In the genomic region with DNA sequence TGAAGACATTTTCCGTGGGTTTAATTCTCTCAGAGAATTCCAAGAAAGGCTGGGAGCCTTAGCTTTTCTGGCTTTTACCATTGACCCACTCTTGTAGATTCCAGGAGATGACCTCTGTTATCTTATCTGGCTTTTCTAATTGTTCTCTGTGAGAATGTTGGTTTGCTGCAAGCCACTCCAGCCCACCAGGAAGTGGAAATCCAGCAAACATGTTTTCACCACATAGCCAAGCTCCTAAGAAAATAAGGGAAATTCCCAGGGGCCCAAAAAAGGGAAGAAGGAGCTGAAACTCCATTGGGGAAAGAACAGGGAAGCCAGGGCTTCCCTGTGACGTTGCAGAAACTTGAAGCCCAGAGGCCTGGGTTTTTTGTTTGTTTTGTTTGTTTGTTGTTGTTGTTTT, we compare ENCODE assay signal across 1 cellular context.
TF ChIP-seq lines count a peak whose summit lies in the region.

No MANE protein-coding gene starts in this region.

TF ChIP-seq in GM23338, 12 proteins besides CTCF, POLR2A, EP300 and RAD21 (continued from another document):
- TF ChIP-seq, protein P1, sequence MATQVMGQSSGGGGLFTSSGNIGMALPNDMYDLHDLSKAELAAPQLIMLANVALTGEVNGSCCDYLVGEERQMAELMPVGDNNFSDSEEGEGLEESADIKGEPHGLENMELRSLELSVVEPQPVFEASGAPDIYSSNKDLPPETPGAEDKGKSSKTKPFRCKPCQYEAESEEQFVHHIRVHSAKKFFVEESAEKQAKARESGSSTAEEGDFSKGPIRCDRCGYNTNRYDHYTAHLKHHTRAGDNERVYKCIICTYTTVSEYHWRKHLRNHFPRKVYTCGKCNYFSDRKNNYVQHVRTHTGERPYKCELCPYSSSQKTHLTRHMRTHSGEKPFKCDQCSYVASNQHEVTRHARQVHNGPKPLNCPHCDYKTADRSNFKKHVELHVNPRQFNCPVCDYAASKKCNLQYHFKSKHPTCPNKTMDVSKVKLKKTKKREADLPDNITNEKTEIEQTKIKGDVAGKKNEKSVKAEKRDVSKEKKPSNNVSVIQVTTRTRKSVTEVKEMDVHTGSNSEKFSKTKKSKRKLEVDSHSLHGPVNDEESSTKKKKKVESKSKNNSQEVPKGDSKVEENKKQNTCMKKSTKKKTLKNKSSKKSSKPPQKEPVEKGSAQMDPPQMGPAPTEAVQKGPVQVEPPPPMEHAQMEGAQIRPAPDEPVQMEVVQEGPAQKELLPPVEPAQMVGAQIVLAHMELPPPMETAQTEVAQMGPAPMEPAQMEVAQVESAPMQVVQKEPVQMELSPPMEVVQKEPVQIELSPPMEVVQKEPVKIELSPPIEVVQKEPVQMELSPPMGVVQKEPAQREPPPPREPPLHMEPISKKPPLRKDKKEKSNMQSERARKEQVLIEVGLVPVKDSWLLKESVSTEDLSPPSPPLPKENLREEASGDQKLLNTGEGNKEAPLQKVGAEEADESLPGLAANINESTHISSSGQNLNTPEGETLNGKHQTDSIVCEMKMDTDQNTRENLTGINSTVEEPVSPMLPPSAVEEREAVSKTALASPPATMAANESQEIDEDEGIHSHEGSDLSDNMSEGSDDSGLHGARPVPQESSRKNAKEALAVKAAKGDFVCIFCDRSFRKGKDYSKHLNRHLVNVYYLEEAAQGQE (IDR thresholded peaks at IDR 0.05; ENCODE audit: unreplicated experiment), result no peak
- TF ChIP-seq POLR2AphosphoS5 (IDR thresholded peaks at IDR 0.05; ENCODE audit: low read depth) (no peak), CREB1 (CRISPR knock-in tag; IDR thresholded peaks at IDR 0.05; ENCODE audit: low read depth) (no peak), NANOG (IDR thresholded peaks at IDR 0.05; ENCODE audit: borderline replicate concordance) (no peak), ZNF331 (CRISPR knock-in tag; IDR thresholded peaks at IDR 0.05; ENCODE audit: low read depth) (no peak), EZH2 (IDR thresholded peaks at IDR 0.05; ENCODE audit: low read depth, unreplicated experiment) (no peak), ZNF114 (CRISPR knock-in tag; IDR thresholded peaks at IDR 0.05) (no peak), EZH2phosphoT487 (IDR thresholded peaks at IDR 0.05; ENCODE audit: unreplicated experiment) (no peak)
- TF ChIP-seq, protein P2, sequence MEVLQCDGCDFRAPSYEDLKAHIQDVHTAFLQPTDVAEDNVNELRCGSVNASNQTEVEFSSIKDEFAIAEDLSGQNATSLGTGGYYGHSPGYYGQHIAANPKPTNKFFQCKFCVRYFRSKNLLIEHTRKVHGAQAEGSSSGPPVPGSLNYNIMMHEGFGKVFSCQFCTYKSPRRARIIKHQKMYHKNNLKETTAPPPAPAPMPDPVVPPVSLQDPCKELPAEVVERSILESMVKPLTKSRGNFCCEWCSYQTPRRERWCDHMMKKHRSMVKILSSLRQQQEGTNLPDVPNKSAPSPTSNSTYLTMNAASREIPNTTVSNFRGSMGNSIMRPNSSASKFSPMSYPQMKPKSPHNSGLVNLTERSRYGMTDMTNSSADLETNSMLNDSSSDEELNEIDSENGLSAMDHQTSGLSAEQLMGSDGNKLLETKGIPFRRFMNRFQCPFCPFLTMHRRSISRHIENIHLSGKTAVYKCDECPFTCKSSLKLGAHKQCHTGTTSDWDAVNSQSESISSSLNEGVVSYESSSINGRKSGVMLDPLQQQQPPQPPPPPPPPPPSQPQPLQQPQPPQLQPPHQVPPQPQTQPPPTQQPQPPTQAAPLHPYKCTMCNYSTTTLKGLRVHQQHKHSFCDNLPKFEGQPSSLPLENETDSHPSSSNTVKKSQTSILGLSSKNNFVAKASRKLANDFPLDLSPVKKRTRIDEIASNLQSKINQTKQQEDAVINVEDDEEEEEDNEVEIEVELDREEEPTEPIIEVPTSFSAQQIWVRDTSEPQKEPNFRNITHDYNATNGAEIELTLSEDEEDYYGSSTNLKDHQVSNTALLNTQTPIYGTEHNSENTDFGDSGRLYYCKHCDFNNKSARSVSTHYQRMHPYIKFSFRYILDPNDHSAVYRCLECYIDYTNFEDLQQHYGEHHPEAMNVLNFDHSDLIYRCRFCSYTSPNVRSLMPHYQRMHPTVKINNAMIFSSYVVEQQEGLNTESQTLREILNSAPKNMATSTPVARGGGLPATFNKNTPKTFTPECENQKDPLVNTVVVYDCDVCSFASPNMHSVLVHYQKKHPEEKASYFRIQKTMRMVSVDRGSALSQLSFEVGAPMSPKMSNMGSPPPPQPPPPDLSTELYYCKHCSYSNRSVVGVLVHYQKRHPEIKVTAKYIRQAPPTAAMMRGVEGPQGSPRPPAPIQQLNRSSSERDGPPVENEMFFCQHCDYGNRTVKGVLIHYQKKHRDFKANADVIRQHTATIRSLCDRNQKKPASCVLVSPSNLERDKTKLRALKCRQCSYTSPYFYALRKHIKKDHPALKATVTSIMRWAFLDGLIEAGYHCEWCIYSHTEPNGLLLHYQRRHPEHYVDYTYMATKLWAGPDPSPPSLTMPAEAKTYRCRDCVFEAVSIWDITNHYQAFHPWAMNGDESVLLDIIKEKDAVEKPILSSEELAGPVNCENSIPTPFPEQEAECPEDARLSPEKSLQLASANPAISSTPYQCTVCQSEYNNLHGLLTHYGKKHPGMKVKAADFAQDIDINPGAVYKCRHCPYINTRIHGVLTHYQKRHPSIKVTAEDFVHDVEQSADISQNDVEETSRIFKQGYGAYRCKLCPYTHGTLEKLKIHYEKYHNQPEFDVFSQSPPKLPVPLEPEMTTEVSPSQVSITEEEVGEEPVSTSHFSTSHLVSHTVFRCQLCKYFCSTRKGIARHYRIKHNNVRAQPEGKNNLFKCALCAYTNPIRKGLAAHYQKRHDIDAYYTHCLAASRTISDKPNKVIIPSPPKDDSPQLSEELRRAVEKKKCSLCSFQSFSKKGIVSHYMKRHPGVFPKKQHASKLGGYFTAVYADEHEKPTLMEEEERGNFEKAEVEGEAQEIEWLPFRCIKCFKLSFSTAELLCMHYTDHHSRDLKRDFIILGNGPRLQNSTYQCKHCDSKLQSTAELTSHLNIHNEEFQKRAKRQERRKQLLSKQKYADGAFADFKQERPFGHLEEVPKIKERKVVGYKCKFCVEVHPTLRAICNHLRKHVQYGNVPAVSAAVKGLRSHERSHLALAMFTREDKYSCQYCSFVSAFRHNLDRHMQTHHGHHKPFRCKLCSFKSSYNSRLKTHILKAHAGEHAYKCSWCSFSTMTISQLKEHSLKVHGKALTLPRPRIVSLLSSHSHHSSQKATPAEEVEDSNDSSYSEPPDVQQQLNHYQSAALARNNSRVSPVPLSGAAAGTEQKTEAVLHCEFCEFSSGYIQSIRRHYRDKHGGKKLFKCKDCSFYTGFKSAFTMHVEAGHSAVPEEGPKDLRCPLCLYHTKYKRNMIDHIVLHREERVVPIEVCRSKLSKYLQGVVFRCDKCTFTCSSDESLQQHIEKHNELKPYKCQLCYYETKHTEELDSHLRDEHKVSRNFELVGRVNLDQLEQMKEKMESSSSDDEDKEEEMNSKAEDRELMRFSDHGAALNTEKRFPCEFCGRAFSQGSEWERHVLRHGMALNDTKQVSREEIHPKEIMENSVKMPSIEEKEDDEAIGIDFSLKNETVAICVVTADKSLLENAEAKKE (CRISPR knock-in tag; IDR thresholded peaks at IDR 0.05), result no peak
- TF ChIP-seq, protein P3, sequence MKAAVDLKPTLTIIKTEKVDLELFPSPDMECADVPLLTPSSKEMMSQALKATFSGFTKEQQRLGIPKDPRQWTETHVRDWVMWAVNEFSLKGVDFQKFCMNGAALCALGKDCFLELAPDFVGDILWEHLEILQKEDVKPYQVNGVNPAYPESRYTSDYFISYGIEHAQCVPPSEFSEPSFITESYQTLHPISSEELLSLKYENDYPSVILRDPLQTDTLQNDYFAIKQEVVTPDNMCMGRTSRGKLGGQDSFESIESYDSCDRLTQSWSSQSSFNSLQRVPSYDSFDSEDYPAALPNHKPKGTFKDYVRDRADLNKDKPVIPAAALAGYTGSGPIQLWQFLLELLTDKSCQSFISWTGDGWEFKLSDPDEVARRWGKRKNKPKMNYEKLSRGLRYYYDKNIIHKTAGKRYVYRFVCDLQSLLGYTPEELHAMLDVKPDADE (IDR thresholded peaks at IDR 0.05), result no peak
